Comparison of ENCODE assay signal across 10 cellular contexts in the genomic region with DNA sequence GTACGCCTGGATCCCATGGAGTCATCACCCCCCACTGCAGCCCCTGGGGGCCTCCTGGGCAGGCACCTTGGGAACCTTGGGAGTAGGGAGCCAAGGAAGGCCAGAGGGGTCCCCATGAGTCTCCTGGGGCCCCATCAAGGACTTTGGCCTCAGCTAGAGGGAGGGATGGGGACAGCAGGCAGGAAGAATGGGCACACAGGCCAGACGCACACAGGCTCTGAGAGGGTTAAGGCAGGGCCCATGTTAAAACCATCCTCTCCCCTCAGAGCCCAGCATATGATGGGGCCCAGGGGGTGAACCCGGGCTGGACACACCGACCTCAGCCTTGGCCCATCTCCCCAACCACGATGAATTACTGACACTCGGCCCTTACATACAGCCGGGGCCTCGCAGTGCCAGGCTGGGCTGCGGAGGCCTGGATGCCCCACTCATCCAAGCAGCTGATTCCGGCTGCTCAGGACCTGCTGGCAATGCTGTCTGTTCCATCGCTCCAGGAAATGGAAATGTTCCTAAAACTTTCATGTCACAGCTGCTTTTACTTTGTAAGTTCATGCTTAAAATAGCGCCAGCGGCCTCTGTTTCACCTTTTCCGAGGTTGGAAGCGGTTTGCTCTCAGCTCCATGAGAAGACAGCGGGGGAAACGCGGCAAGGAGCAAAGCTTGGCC. TPM values are rescaled to one million over a fixed set of nuclear protein-coding genes. Genes with fewer than 3 reads are reported as not detected.
DNase-seq lines count a peak whose midpoint lies in the region; ATAC-seq and TF ChIP-seq lines count a peak whose summit lies in the region.
"Had no signal": no experiment of that assay in that cellular context is flagged by ENCODE, and none has a peak within 500 bp of the region (broad histone marks: within the 10 kb centered on the region; RNA-seq: fewer than 3 reads in every experiment).

No MANE protein-coding gene starts in this region.

- H3K4me3 ChIP-seq in BLaER1, result no peak overlapping the region
- H3K4me3 ChIP-seq in heart right ventricle, result no peak overlapping the region
- H3K4me3 ChIP-seq in psoas muscle, result no peak overlapping the region

- no peaks in the 10 kb centered on the region for H4K20me1 ChIP-seq in BLaER1

- peak; percentile 30 to 65 for DNase-seq in heart right ventricle
- DNase-seq in psoas muscle, result peak in 1 of 2 donors; percentile 63
- no peak for DNase-seq in SIG-M5 treated with dmso at 0.1 percent for 504 hours (lab: John Stamatoyannopoulos, UW; ENCODE audit: unreplicated experiment)
- no peak for DNase-seq in OCI-M1 (lab: John Stamatoyannopoulos, UW)
- no peak for DNase-seq in Kasumi-1 (lab: John Stamatoyannopoulos, UW)
- no peak for DNase-seq in DMS114 treated with DMSO at 0.1 percent for 48 hours (lab: John Stamatoyannopoulos, UW; ENCODE audit: unreplicated experiment)
- DNase-seq: NCI-H2171 treated with DMSO at 0.1 percent for 48 hours, SW 1271 had no signal

- H3K4me1 ChIP-seq in BLaER1 (peaks cover 66% of the 10 kb centered on the region), heart right ventricle (peaks cover 46 to 65% (median 62%) of the 10 kb centered on the region in 9 donors), psoas muscle (peaks cover 47% of the 10 kb centered on the region)

- no peak for TF ChIP-seq CTCF in heart right ventricle (IDR thresholded peaks at IDR 0.05)
- TF ChIP-seq CTCF in psoas muscle (IDR thresholded peaks at IDR 0.05), result no peak

- H3K9me3 ChIP-seq in BLaER1 (no peaks in the 10 kb centered on the region), heart right ventricle (no peaks in the 10 kb centered on the region), psoas muscle (no peaks in the 10 kb centered on the region)

- H3K4me2 ChIP-seq in BLaER1, result peak overlapping the region; percentile 10; the same call in 1 of the 2 replicates

- H3K27ac ChIP-seq in BLaER1 (peak overlapping the region; percentile 18; the same call in 1 of the 2 replicates), angular gyrus (ENCODE audit: low read depth, low read length) (peak overlapping the region; percentile 60), heart right ventricle (peak overlapping the region; percentile 70 to 98 (median 96)), psoas muscle (peak overlapping the region; percentile 48)

- no peak overlapping the region for H3K9ac ChIP-seq in BLaER1

- ATAC-seq in heart right ventricle (peak in 1 of 8 donors; percentile 9), psoas muscle (peak in 2 of 4 donors; percentile 11 to 32)

- H3K36me3 ChIP-seq in BLaER1 (no peaks in the 10 kb centered on the region), heart right ventricle (no peaks in the 10 kb centered on the region), psoas muscle (ENCODE audit: insufficient read depth in 1 of 2, low read depth in 1 of 2) (no peaks in the 10 kb centered on the region)

- H3K27me3 ChIP-seq in BLaER1, result no peaks in the 10 kb centered on the region
- no peaks in the 10 kb centered on the region for H3K27me3 ChIP-seq in heart right ventricle
- no peaks in the 10 kb centered on the region for H3K27me3 ChIP-seq in psoas muscle (ENCODE audit: insufficient read depth in 3 of 3, low read length in 2 of 3)

- intact Hi-C loops in heart right ventricle (cut with DNase I), result no loop called here
- intact Hi-C loops in psoas muscle (cut with DNase I), result loop anchor here in 1 of 2 donors (2.0 kb wide), 1 partner anchor 17 kb away; a partner anchor contains a TSS

- WGBS in heart right ventricle, 2 donors, result 22 to 29% methylated on average over 18 of the region's 18 CpGs
- 14 to 25% (median 20%) methylated on average over 18 of the region's 18 CpGs for WGBS in psoas muscle, 3 donors

RNA-seq across cellular contexts. Expression of a gene that starts 17.3 kb away (rescaled TPM):
- total RNA-seq in heart right ventricle (100 to 1,000 TPM in 8 of 10 donors, 10 to 100 TPM in 2; 92.6 to 122 (median 109) TPM), psoas muscle (10 to 100 TPM; 38.2 to 48.8 (median 42.2) TPM)
- polyA plus RNA-seq in heart right ventricle (10 to 100 TPM; 30.4 to 45.1 TPM), psoas muscle (10 to 100 TPM; 15.1 to 44.3 (median 29.5) TPM)

Comparison
In these comparisons a context has a peak if more than half of its experiments do, and no peak if none do; other contexts are left out.
1. H3K27ac ChIP-seq: peak in every context shown above with its lines; median percentile 96 in heart right ventricle; 60 in angular gyrus; 48 in psoas muscle; 18 in BLaER1.
2. DNase-seq: peak in heart right ventricle (2 of 2); none in SIG-M5 treated with dmso at 0.1 percent for 504 hours (single experiment), OCI-M1 (single experiment), Kasumi-1 (0 of 2) and DMS114 treated with DMSO at 0.1 percent for 48 hours (single experiment).